ENCODE assay signal across 25 cellular contexts in the genomic region with DNA sequence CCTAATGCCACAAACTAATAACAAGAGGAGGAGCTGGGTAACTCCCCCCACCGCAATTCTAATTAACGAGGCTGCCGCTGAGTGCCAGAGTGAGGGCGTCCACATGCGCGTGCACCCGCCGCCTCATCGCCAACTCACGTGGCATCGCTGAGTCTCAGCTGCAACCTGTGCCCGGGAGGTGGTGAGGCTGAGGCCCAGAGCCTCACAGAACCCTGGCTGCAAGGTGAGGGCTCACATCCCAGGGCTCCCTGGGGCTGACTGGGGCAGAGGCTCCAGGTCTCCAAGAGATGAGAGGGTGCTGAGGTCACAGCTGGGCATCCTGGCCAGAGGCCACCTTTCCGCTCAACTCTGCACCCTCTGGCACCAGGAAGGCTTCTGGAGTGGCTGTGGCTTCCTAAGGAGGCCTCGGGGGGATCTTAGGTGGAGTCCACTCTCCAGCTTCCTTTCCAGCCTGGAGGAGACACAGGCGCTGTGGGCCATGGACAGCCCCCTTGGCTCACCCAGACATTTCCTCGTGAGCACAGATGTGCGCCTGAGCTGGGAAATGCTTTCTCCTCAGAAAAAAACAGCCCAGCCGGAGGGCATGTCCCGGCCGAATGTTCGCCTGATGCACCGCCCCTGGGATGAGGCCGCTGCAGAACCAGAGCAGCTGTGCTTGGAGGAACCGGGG.
DNase-seq lines count a peak whose midpoint lies in the region; ATAC-seq and TF ChIP-seq lines count a peak whose summit lies in the region.
"Had no signal": no experiment of that assay in that cellular context is flagged by ENCODE, and none has a peak within 500 bp of the region (broad histone marks: within the 10 kb centered on the region; RNA-seq: fewer than 3 reads in every experiment).

No MANE protein-coding gene starts in this region.

- TF ChIP-seq CTCF in chondrocyte (IDR thresholded peaks at IDR 0.05): no peak
- no peak for TF ChIP-seq CTCF in heart left ventricle (IDR thresholded peaks at IDR 0.05)

- H3K4me1 Mint-ChIP-seq in activated CD4-positive, alpha-beta T cell treated with anti-CD3 and anti-CD28 coated beads, Interleukin-2, amount 10 ng/mL, durations not matched to agents 7 days and 5 days: peaks cover 26% of the 10 kb centered on the region
- H3K4me1 Mint-ChIP-seq in chondrocyte (ENCODE audit: low read depth): no peaks in the 10 kb centered on the region
- H3K4me1 Mint-ChIP-seq in naive thymus-derived CD8-positive, alpha-beta T cell: peaks cover 24 to 43% (median 34%) of the 10 kb centered on the region in 4 donors
- H3K4me1 Mint-ChIP-seq: IgD-negative memory B cell had no signal

- WGBS in heart left ventricle, 4 donors: 69 to 75% (median 75%) methylated on average over 24 of the region's 24 CpGs

- CTCF ChIA-PET in activated CD4-positive, alpha-beta T cell treated with anti-CD3 and anti-CD28 coated beads, Interleukin-2, amount 10 ng/mL, durations not matched to agents 7 days and 5 days (lab: Charles Lee): interaction anchor here (0.7 kb wide), 1 partner anchor 14 kb away, joined by 3 read pairs; no protein-coding TSS in a partner anchor

- H3K4me3 Mint-ChIP-seq in activated CD4-positive, alpha-beta T cell treated with anti-CD3 and anti-CD28 coated beads, Interleukin-2, amount 10 ng/mL, durations not matched to agents 7 days and 5 days: no peak overlapping the region
- no peak overlapping the region for H3K4me3 Mint-ChIP-seq in chondrocyte (ENCODE audit: unreplicated experiment)
- no peak overlapping the region for H3K4me3 Mint-ChIP-seq in naive thymus-derived CD8-positive, alpha-beta T cell
- H3K4me3 Mint-ChIP-seq: CD8-positive, alpha-beta T cell; IgD-negative memory B cell had no signal

- no peak for DNase-seq in activated CD4-positive, alpha-beta T cell treated with anti-CD3 and anti-CD28 coated beads, Interleukin-2, amount 10 ng/mL, durations not matched to agents 7 days and 5 days
- DNase-seq in activated CD4-positive, alpha-beta T cell treated with anti-CD3 and anti-CD28 coated beads for 48 hours: no peak
- DNase-seq in chondrocyte (ENCODE audit: low spot score): peak; percentile 76
- peak; percentile 32 to 67 (median 50) for DNase-seq in heart left ventricle
- DNase-seq in sciatic nerve (ENCODE audit: low spot score): no peak
- no peak for DNase-seq in GM19238 (ENCODE audit: insufficient read length, low spot score)
- no peak for DNase-seq in naive thymus-derived CD8-positive, alpha-beta T cell
- DNase-seq: 8988T, C1 segment of cervical spinal cord, EL, GF-D8, GOT3, Kasumi-1, MG63, NCI-H1436, NCI-H187 treated with DMSO at 0.1 percent for 48 hours, NCI-H2227 treated with DMSO at 0.1 percent for 48 hours, NCI-H510A, NCI-H748 treated with DMSO at 0.1 percent for 48 hours, SJCRH30 had no signal

- no peaks in the 10 kb centered on the region for H3K36me3 ChIP-seq in heart left ventricle
- H3K36me3 ChIP-seq: MG63, SJCRH30 had no signal

- peaks cover 0 to 25% (median 6%) of the 10 kb centered on the region in 12 donors for H3K4me1 ChIP-seq in heart left ventricle

- peak; percentile 41 to 85 (median 58) for ATAC-seq in heart left ventricle
- ATAC-seq in sciatic nerve: peak; percentile 74
- no peak for ATAC-seq in HG03354 (IDR thresholded peaks at IDR 0.05; ENCODE audit: poor library complexity, severe bottlenecking, unreplicated experiment)
- ATAC-seq in naive thymus-derived CD8-positive, alpha-beta T cell: no peak
- ATAC-seq: CD8-positive, alpha-beta T cell; HCT116 had no signal

- intact Hi-C loops in heart left ventricle (cut with DNase I): no loop called here
- intact Hi-C loops in sciatic nerve (cut with DNase I): no loop called here

- H3K27me3 Mint-ChIP-seq in activated CD4-positive, alpha-beta T cell treated with anti-CD3 and anti-CD28 coated beads, Interleukin-2, amount 10 ng/mL, durations not matched to agents 7 days and 5 days: no peaks in the 10 kb centered on the region
- no peaks in the 10 kb centered on the region for H3K27me3 Mint-ChIP-seq in chondrocyte (ENCODE audit: low read depth)
- H3K27me3 Mint-ChIP-seq in naive thymus-derived CD8-positive, alpha-beta T cell: no peaks in the 10 kb centered on the region
- H3K27me3 Mint-ChIP-seq: IgD-negative memory B cell had no signal

- H3K27me3 ChIP-seq in heart left ventricle: no peaks in the 10 kb centered on the region
- H3K27me3 ChIP-seq: MG63, SJCRH30 had no signal

- H3K9me3 Mint-ChIP-seq in activated CD4-positive, alpha-beta T cell treated with anti-CD3 and anti-CD28 coated beads, Interleukin-2, amount 10 ng/mL, durations not matched to agents 7 days and 5 days: peaks cover 2% of the 10 kb centered on the region
- H3K9me3 Mint-ChIP-seq in chondrocyte (ENCODE audit: low read depth): no peaks in the 10 kb centered on the region
- no peaks in the 10 kb centered on the region for H3K9me3 Mint-ChIP-seq in naive thymus-derived CD8-positive, alpha-beta T cell
- H3K9me3 Mint-ChIP-seq: CD8-positive, alpha-beta T cell; IgD-negative memory B cell had no signal

- H3K4me3 ChIP-seq in heart left ventricle: no peak overlapping the region
- H3K4me3 ChIP-seq: MG63, SJCRH30 had no signal

- H3K27ac ChIP-seq in heart left ventricle: peak overlapping the region in 2 of 12 donors; percentile 36 to 39
- H3K27ac ChIP-seq: RWPE1, SJCRH30 had no signal

- peaks cover 13% of the 10 kb centered on the region for H3K36me3 Mint-ChIP-seq in activated CD4-positive, alpha-beta T cell treated with anti-CD3 and anti-CD28 coated beads, Interleukin-2, amount 10 ng/mL, durations not matched to agents 7 days and 5 days (ENCODE audit: low read depth)
- H3K36me3 Mint-ChIP-seq in chondrocyte (ENCODE audit: low read depth): peaks cover 2% of the 10 kb centered on the region
- H3K36me3 Mint-ChIP-seq in naive thymus-derived CD8-positive, alpha-beta T cell: peaks cover 0 to 5% (median 0%) of the 10 kb centered on the region in 3 donors

- H3K9me3 ChIP-seq in heart left ventricle: no peaks in the 10 kb centered on the region
- H3K9me3 ChIP-seq: MG63, SJCRH30 had no signal

- TF ChIP-seq POLR2A in heart left ventricle (IDR thresholded peaks at IDR 0.05): no peak

- peak overlapping the region; percentile 36 for H3K27ac Mint-ChIP-seq in activated CD4-positive, alpha-beta T cell treated with anti-CD3 and anti-CD28 coated beads, Interleukin-2, amount 10 ng/mL, durations not matched to agents 7 days and 5 days
- no peak overlapping the region for H3K27ac Mint-ChIP-seq in chondrocyte (ENCODE audit: unreplicated experiment)
- peak overlapping the region in 4 of 10 donors; percentile 28 to 79 (median 66) for H3K27ac Mint-ChIP-seq in naive thymus-derived CD8-positive, alpha-beta T cell
- H3K27ac Mint-ChIP-seq: CD8-positive, alpha-beta T cell; IgD-negative memory B cell had no signal

- POLR2A ChIA-PET in activated CD4-positive, alpha-beta T cell treated with anti-CD3 and anti-CD28 coated beads, Interleukin-2, amount 10 ng/mL, durations not matched to agents 7 days and 5 days (lab: Charles Lee): no interaction called here
- POLR2A ChIA-PET in naive thymus-derived CD8-positive, alpha-beta T cell (lab: Charles Lee): no interaction called here

Comparison
In these comparisons a context has a peak if more than half of its experiments do, and no peak if none do; other contexts are left out.
1. DNase-seq: peak in chondrocyte (single experiment) and heart left ventricle (5 of 5); none in activated CD4-positive, alpha-beta T cell treated with anti-CD3 and anti-CD28 coated beads, Interleukin-2, amount 10 ng/mL, durations not matched to agents 7 days and 5 days (single experiment), activated CD4-positive, alpha-beta T cell treated with anti-CD3 and anti-CD28 coated beads for 48 hours (single experiment), sciatic nerve (single experiment), GM19238 (single experiment) and naive thymus-derived CD8-positive, alpha-beta T cell (0 of 10).
2. ATAC-seq: peak in heart left ventricle (4 of 4) and sciatic nerve (single experiment); none in HG03354 (single experiment) and naive thymus-derived CD8-positive, alpha-beta T cell (0 of 2).